In genomic region chr6:131807644-131808459, GRCh38 we compare ENCODE assay signal across 8 cellular contexts. TPM values are rescaled to one million over a fixed set of nuclear protein-coding genes. Genes with fewer than 3 reads are reported as not detected.
DNase-seq lines count a peak whose midpoint lies in the region; ATAC-seq and TF ChIP-seq lines count a peak whose summit lies in the region.

TSS of gene ENPP1 (plus strand) at chr6:131808020. CDS start at chr6:131808036, 16 bp downstream.

- H3K4me1 ChIP-seq in IMR-90 (ENCODE audit: control insufficient read depth, insufficient read depth, low read length): no peaks in the 10 kb centered on the region
- no peaks in the 10 kb centered on the region for H3K4me1 ChIP-seq in cardiac muscle cell (ENCODE audit: low read depth)
- H3K4me1 ChIP-seq in upper lobe of left lung: peaks cover 4 to 16% (median 10%) of the 10 kb centered on the region in 4 donors

- 0% methylated on average over 26 of the region's 99 CpGs; no CpG with 5 or more reads in 1 of the 2 experiments for WGBS in IMR-90 (ENCODE audit: extremely low coverage in 2 of 2, insufficient read length in 1 of 2), 2 experiments
- WGBS in upper lobe of left lung, 2 donors: 3% methylated on average over 38 of the region's 99 CpGs; no CpG with 5 or more reads in 1 of the 2 donors

- H3K4ac ChIP-seq in IMR-90 (ENCODE audit: low read depth, low read length): peak within 1 kb of the TSS; percentile 68

- H3K4me1 Mint-ChIP-seq in activated naive CD8-positive, alpha-beta T cell treated with anti-CD3 and anti-CD28 coated beads for 36 hours: peaks cover 20% of the 10 kb centered on the region
- peaks cover 36% of the 10 kb centered on the region for H3K4me1 Mint-ChIP-seq in osteocyte (ENCODE audit: unreplicated experiment)

- 0 out of 2 replicates have a peak within 1 kb of the TSS, but pooled peaks have one; percentile 60 for H4K5ac ChIP-seq in IMR-90 (ENCODE audit: low read depth, low read length)

- peak within 1 kb of the TSS; percentile 43; the same call in 1 of the 2 replicates for H3K18ac ChIP-seq in IMR-90 (ENCODE audit: low read depth, low read length)

- CTCF ChIA-PET in IMR-90 (lab: Yijun Ruan, JAX): interaction anchor here (1.0 kb wide), 1 partner anchor 113 kb away, joined by 3 read pairs; no protein-coding TSS in a partner anchor

- H2BK20ac ChIP-seq in IMR-90 (ENCODE audit: low read depth, low read length): peak within 1 kb of the TSS; percentile 52

- peak within 1 kb of the TSS; percentile 56 for H2BK5ac ChIP-seq in IMR-90 (ENCODE audit: low read depth, low read length, poor library complexity, severe bottlenecking)

- H3K4me2 ChIP-seq in IMR-90 (ENCODE audit: low read depth, low read length): peak within 1 kb of the TSS; percentile 100

- no peaks in the 10 kb centered on the region for H3K36me3 ChIP-seq in IMR-90 (ENCODE audit: control insufficient read depth, insufficient read depth, low read length)
- H3K36me3 ChIP-seq in cardiac muscle cell: no peaks in the 10 kb centered on the region
- H3K36me3 ChIP-seq in upper lobe of left lung: no peaks in the 10 kb centered on the region

- peaks cover 48% of the 10 kb centered on the region for H3K27me3 Mint-ChIP-seq in activated naive CD8-positive, alpha-beta T cell treated with anti-CD3 and anti-CD28 coated beads for 36 hours
- H3K27me3 Mint-ChIP-seq in osteocyte (ENCODE audit: unreplicated experiment): no peaks in the 10 kb centered on the region

- ATAC-seq in GM21390 (IDR thresholded peaks at IDR 0.05; ENCODE audit: unreplicated experiment): peak; percentile 59
- peak; percentile 89 for ATAC-seq in IMR-90 (ENCODE audit: low read depth)
- ATAC-seq in upper lobe of left lung (ENCODE audit: low FRiP score in 2 of 2): peak; percentile 82 to 94

- TF ChIP-seq CTCF in C4-2B (conservative IDR thresholded peaks at IDR 0.05): peak; percentile 51
- TF ChIP-seq CTCF in IMR-90 (conservative IDR thresholded peaks at IDR 0.05; ENCODE audit: low read depth, low read length): no peak; the same call in 1 of the 2 replicates
- TF ChIP-seq CTCF in cardiac muscle cell (IDR thresholded peaks at IDR 0.05; ENCODE audit: low read depth, low read length): peak; percentile 23
- peak; percentile 26 for TF ChIP-seq CTCF in osteocyte (IDR thresholded peaks at IDR 0.05)
- peak in 4 of 6 experiments; percentile 20 to 58 (median 38) for TF ChIP-seq CTCF in upper lobe of left lung (IDR thresholded peaks at IDR 0.05)

- H3K56ac ChIP-seq in IMR-90 (ENCODE audit: extremely low read depth, insufficient read depth, low read length): peak within 1 kb of the TSS; percentile 50; the same call in 1 of the 2 replicates

- in situ Hi-C loops in IMR-90 (cut with MboI; ENCODE audit: low sequenced_read_pairs): no loop called here

- H4K8ac ChIP-seq in IMR-90 (ENCODE audit: low read depth in 2 of 2, low read length in 2 of 2): peak within 1 kb of the TSS in 1 of 2 experiments; percentile 66; a peak in 1 of 4 replicates

- H3K23ac ChIP-seq in IMR-90 (ENCODE audit: low read depth, low read length): peak within 1 kb of the TSS; percentile 90

- H2AK9ac ChIP-seq in IMR-90 (replicated peaks; ENCODE audit: low read depth, low read length, poor library complexity): peak within 1 kb of the TSS; percentile 60

- H3K9ac ChIP-seq in IMR-90 (ENCODE audit: low read depth, low read length): peak within 1 kb of the TSS; percentile 75

- peaks cover 4 to 16% of the 10 kb centered on the region in 2 experiments; a peak in 3 of 4 replicates for H3K79me1 ChIP-seq in IMR-90 (ENCODE audit: low read depth in 1 of 2, low read length in 2 of 2)

- POLR2A ChIA-PET in IMR-90 (lab: Charles Lee; ENCODE audit: unreplicated experiment): interaction anchor here (0.5 kb wide), 1 partner anchor 1973 kb away, joined by 3 read pairs; no protein-coding TSS in a partner anchor

- peak; percentile 29; the same call in 1 of the 2 replicates for TF ChIP-seq RAD21 in IMR-90 (IDR thresholded peaks at IDR 0.05; ENCODE audit: low read length)

- DNase-seq in IMR-90 (peak; percentile 62), SKM-1 treated with dmso at 0.1 percent for 144 hours (lab: John Stamatoyannopoulos, UW; ENCODE audit: unreplicated experiment) (peak; percentile 62), cardiac muscle cell (ENCODE audit: low read depth in 1 of 2, low spot score in 1 of 2) (peak; percentile 64 to 81), osteocyte (ENCODE audit: extremely low spot score, unreplicated experiment) (peak; percentile 86), upper lobe of left lung (peak; percentile 41 to 93)
- peak; percentile 53 for DNase-seq in activated naive CD8-positive, alpha-beta T cell treated with anti-CD3 and anti-CD28 coated beads for 36 hours

- dilution Hi-C loops in IMR-90 (cut with HindIII; ENCODE audit: low sequenced_read_pairs, unreplicated experiment): no loop called here

- intact Hi-C loops in IMR-90 (cut with micrococcal nuclease): loop anchor here (5.0 to 10.0 kb wide), 2 partner anchors 104 to 113 kb away; no protein-coding TSS in a partner anchor

- TF ChIP-seq POLR2A in IMR-90 (IDR thresholded peaks at IDR 0.05; ENCODE audit: low read depth, low read length): 0 out of 2 replicates have a peak, but pooled peaks have one; percentile 27
- TF ChIP-seq POLR2A in upper lobe of left lung (IDR thresholded peaks at IDR 0.05): no peak

- no peaks in the 10 kb centered on the region for H4K20me1 ChIP-seq in IMR-90 (ENCODE audit: insufficient read depth, low read length)

- H3K27ac ChIP-seq in C4-2B (peak within 1 kb of the TSS; percentile 68), IMR-90 (ENCODE audit: insufficient read depth, low read length) (peak within 1 kb of the TSS; percentile 64), cardiac muscle cell (no peak within 1 kb of the TSS), upper lobe of left lung (peak within 1 kb of the TSS in 3 of 4 donors; percentile 9 to 80 (median 49))

- H3K4me3 ChIP-seq in IMR-90 (ENCODE audit: insufficient read depth, low read depth, low read length) (peak within 1 kb of the TSS; percentile 74), cardiac muscle cell (peak within 1 kb of the TSS; percentile 55), upper lobe of left lung (peak within 1 kb of the TSS; percentile 55 to 72 (median 64))

- BruUV-seq in IMR-90 (replicated peaks; lab: Mats Ljungman, UMichigan): no TSS peak

- H2AFZ ChIP-seq in IMR-90 (replicated peaks; ENCODE audit: low read length, poor library complexity): peak within 1 kb of the TSS; percentile 95

- TF ChIP-seq EP300 in upper lobe of left lung (IDR thresholded peaks at IDR 0.05): no peak

- H3K14ac ChIP-seq in IMR-90 (replicated peaks; ENCODE audit: low read depth, low read length): peak within 1 kb of the TSS; percentile 65

- H2AK5ac ChIP-seq in IMR-90 (ENCODE audit: low read depth, low read length): no peak within 1 kb of the TSS

- H3K9me3 ChIP-seq in IMR-90 (ENCODE audit: control insufficient read depth, insufficient read depth, low read length): no peaks in the 10 kb centered on the region
- no peaks in the 10 kb centered on the region for H3K9me3 ChIP-seq in cardiac muscle cell (ENCODE audit: low read depth)
- H3K9me3 ChIP-seq in upper lobe of left lung: no peaks in the 10 kb centered on the region

- peak within 1 kb of the TSS; percentile 79 for H3K4me3 Mint-ChIP-seq in activated naive CD8-positive, alpha-beta T cell treated with anti-CD3 and anti-CD28 coated beads for 36 hours
- peak within 1 kb of the TSS; percentile 88 for H3K4me3 Mint-ChIP-seq in osteocyte (ENCODE audit: unreplicated experiment)

- H3K9me1 ChIP-seq in IMR-90 (ENCODE audit: insufficient read depth, low read length): no peaks in the 10 kb centered on the region

- peak within 1 kb of the TSS; percentile 13; the same call in 1 of the 2 replicates for H4K91ac ChIP-seq in IMR-90 (ENCODE audit: insufficient read depth, low read depth, low read length)

- peak within 1 kb of the TSS; percentile 88 for H2BK120ac ChIP-seq in IMR-90 (ENCODE audit: low read depth, low read length)

- no peaks in the 10 kb centered on the region for H3K9me3 Mint-ChIP-seq in activated naive CD8-positive, alpha-beta T cell treated with anti-CD3 and anti-CD28 coated beads for 36 hours
- H3K9me3 Mint-ChIP-seq in osteocyte (ENCODE audit: unreplicated experiment): no peaks in the 10 kb centered on the region

- peak within 1 kb of the TSS; percentile 89; the same call in 1 of the 3 replicates for H2BK15ac ChIP-seq in IMR-90 (ENCODE audit: low read depth, low read length)

- H3K27me3 ChIP-seq in IMR-90 (ENCODE audit: control insufficient read depth, insufficient read depth, low read length): no peaks in the 10 kb centered on the region
- peaks cover 10% of the 10 kb centered on the region for H3K27me3 ChIP-seq in cardiac muscle cell
- H3K27me3 ChIP-seq in upper lobe of left lung: peaks cover 0 to 2% (median 0%) of the 10 kb centered on the region in 4 donors

- H3K36me3 Mint-ChIP-seq in activated naive CD8-positive, alpha-beta T cell treated with anti-CD3 and anti-CD28 coated beads for 36 hours: no peaks in the 10 kb centered on the region
- H3K36me3 Mint-ChIP-seq in osteocyte (ENCODE audit: unreplicated experiment): no peaks in the 10 kb centered on the region

- H3K27ac Mint-ChIP-seq in activated naive CD8-positive, alpha-beta T cell treated with anti-CD3 and anti-CD28 coated beads for 36 hours: no peak within 1 kb of the TSS
- H3K27ac Mint-ChIP-seq in osteocyte (ENCODE audit: unreplicated experiment): peak within 1 kb of the TSS; percentile 69

TF ChIP-seq in IMR-90, 13 proteins besides CTCF, POLR2A, EP300 and RAD21:
- TF ChIP-seq RCOR1 (IDR thresholded peaks at IDR 0.05; ENCODE audit: insufficient replicate concordance, low read length) (no peak), SMC3 (IDR thresholded peaks at IDR 0.05; ENCODE audit: low read depth, low read length) (no peak), CHD1 (IDR thresholded peaks at IDR 0.05; ENCODE audit: low read depth, low read length) (no peak)

RNA-seq across cellular contexts. Expression of gene ENPP1, which starts in this region (rescaled TPM):
- total RNA-seq in IMR-90 (2012; rRNA removed) (38.9 and 39.4 TPM in 2 replicates), cardiac muscle cell (1.2 and 3.1 TPM in 2 replicates), osteocyte (21.1 and 22.4 TPM in 2 replicates), upper lobe of left lung (1 to 10 TPM in 5 of 6 donors, under 1 TPM in 1; 0.89 to 2.4 (median 1.5) TPM)
- polyA plus RNA-seq in IMR-90 (2012; rRNA removed) (10.5 and 10.9 TPM in 2 replicates), cardiac muscle cell (0.84 and 1.2 TPM in 2 replicates)
- polyA plus RNA-seq in IMR-90 (2012; cell fraction: cytosol; rRNA removed): 1.9 and 7.1 TPM in 2 replicates
- 1.6 and 10.0 TPM in 2 replicates for polyA plus RNA-seq in IMR-90 (2012; cell fraction: nucleus; rRNA removed; ENCODE audit: low replicate concordance)
- under 1 TPM; 0.19 to 0.22 TPM for total RNA-seq in activated naive CD8-positive, alpha-beta T cell treated with anti-CD3 and anti-CD28 coated beads for 36 hours

Comparison
In these comparisons a context has a peak if more than half of its experiments do, and no peak if none do; other contexts are left out.
1. Peak in DNase-seq in activated naive CD8-positive, alpha-beta T cell treated with anti-CD3 and anti-CD28 coated beads for 36 hours; RNA of the gene not detected or under 1 TPM.